8 cellular contexts compared by ENCODE assay signal in the genomic region with DNA sequence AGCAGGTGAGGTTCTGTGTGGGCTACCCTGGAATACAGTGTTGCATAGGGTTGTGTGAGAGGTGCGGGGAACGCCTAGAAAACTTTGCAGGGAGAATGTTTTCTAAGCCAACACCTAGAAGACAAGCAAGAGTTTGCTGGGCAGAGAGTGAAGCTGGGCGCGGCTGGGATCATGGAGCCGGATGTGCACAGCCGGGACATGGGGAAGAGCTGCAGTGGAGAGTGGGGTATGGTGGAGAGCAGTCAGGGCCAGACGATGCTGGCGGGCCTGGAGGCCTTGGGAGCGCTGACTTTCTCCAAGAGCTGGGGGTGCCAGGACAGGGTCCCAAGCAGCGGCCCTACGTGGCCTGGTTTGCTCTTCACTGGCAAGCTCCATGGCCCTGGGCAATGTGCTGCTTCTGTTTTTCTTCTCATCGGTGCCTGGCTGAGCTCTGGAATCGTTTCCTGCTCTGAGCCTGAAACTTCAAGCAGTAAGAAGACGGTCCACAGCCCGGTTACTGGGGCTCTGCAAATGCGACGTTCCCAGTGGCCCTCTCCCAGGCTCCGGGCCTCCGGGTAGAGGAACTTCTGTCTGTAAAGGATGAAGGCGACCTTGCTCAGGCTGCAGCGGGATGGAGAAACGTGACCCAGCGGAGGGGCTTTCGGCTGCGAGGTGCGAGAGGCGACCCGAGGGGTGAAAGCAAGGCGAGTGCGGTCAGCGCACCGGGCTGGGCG. TPM values are rescaled to one million over a fixed set of nuclear protein-coding genes. Genes with fewer than 3 reads are reported as not detected.
DNase-seq lines count a peak whose midpoint lies in the region; ATAC-seq and TF ChIP-seq lines count a peak whose summit lies in the region.

No MANE protein-coding gene starts in this region.

- peaks cover 0 to 69% (median 13%) of the 10 kb centered on the region in 3 donors for H3K4me1 ChIP-seq in gastroesophageal sphincter
- H3K4me1 ChIP-seq in neuron (ENCODE audit: insufficient read depth, low read length) = peaks cover 7% of the 10 kb centered on the region

- H3K27me3 Mint-ChIP-seq in activated T-cell treated with anti-CD3 and anti-CD28 coated beads, Interleukin-2, amount 50 U/mL, for 24 hours = peaks cover 40% of the 10 kb centered on the region

- no peak for TF ChIP-seq EP300 in gastroesophageal sphincter (IDR thresholded peaks at IDR 0.05)

- H3K4me3 Mint-ChIP-seq in activated T-cell treated with anti-CD3 and anti-CD28 coated beads, Interleukin-2, amount 50 U/mL, for 24 hours = peak overlapping the region; percentile 77

- H3K27me3 ChIP-seq in gastroesophageal sphincter = no peaks in the 10 kb centered on the region
- peaks cover 32% of the 10 kb centered on the region for H3K27me3 ChIP-seq in neuron (ENCODE audit: insufficient read depth, low read length)

- TF ChIP-seq CTCF in C4-2B (conservative IDR thresholded peaks at IDR 0.05) = no peak
- no peak for TF ChIP-seq CTCF in gastroesophageal sphincter (IDR thresholded peaks at IDR 0.05)

- ATAC-seq in GM19324 (IDR thresholded peaks at IDR 0.05; ENCODE audit: low FRiP score, unreplicated experiment) = peak; percentile 40
- ATAC-seq in HG03469 (IDR thresholded peaks at IDR 0.05; ENCODE audit: unreplicated experiment) = peak; percentile 4
- peak; percentile 21 for ATAC-seq in gastroesophageal sphincter

- peak; percentile 8 to 12 for TF ChIP-seq POLR2A in gastroesophageal sphincter (IDR thresholded peaks at IDR 0.05)

- DNase-seq in activated T-cell treated with anti-CD3 and anti-CD28 coated beads, Interleukin-2, amount 50 U/mL, for 24 hours = no peak
- DNase-seq in COR-L47 (lab: John Stamatoyannopoulos, UW) = no peak
- DNase-seq in NCI-H1694 treated with DMSO at 0.1 percent for 48 hours (lab: John Stamatoyannopoulos, UW) = no peak

- peaks cover 15% of the 10 kb centered on the region for H3K4me1 Mint-ChIP-seq in activated T-cell treated with anti-CD3 and anti-CD28 coated beads, Interleukin-2, amount 50 U/mL, for 24 hours (ENCODE audit: low read depth)

- H3K36me3 Mint-ChIP-seq in activated T-cell treated with anti-CD3 and anti-CD28 coated beads, Interleukin-2, amount 50 U/mL, for 24 hours (ENCODE audit: low read depth) = no peaks in the 10 kb centered on the region

- WGBS in gastroesophageal sphincter (ENCODE audit: low coverage in 1 of 2), 2 donors = 32 to 66% methylated on average over 3 to 11 of the region's 33 CpGs

- H3K9me3 ChIP-seq in gastroesophageal sphincter = no peaks in the 10 kb centered on the region
- peaks cover 4% of the 10 kb centered on the region for H3K9me3 ChIP-seq in neuron (ENCODE audit: low read length)

- peak overlapping the region; percentile 89 for H3K27ac ChIP-seq in C4-2B
- peak overlapping the region; percentile 71 to 97 (median 92) for H3K27ac ChIP-seq in gastroesophageal sphincter

- H3K4me3 ChIP-seq in gastroesophageal sphincter (peak overlapping the region; percentile 57 to 68), neuron (ENCODE audit: low read length) (peak overlapping the region; percentile 49)

- H3K36me3 ChIP-seq in gastroesophageal sphincter (no peaks in the 10 kb centered on the region), neuron (ENCODE audit: insufficient read depth, low read length) (no peaks in the 10 kb centered on the region)

- no peaks in the 10 kb centered on the region for H3K9me3 Mint-ChIP-seq in activated T-cell treated with anti-CD3 and anti-CD28 coated beads, Interleukin-2, amount 50 U/mL, for 24 hours

- H2AFZ ChIP-seq in neuron (ENCODE audit: low read depth, low read length) = peak overlapping the region; percentile 75

- peak overlapping the region; percentile 68 for H3K27ac Mint-ChIP-seq in activated T-cell treated with anti-CD3 and anti-CD28 coated beads, Interleukin-2, amount 50 U/mL, for 24 hours

RNA-seq across cellular contexts. Expression of a gene that starts 51.9 kb away (rescaled TPM):
- 100 to 1,000 TPM in 1 of 4 donors, 10 to 100 TPM in 3; 38.9 to 114 (median 62.1) TPM for total RNA-seq in gastroesophageal sphincter
